8 cellular contexts compared by ENCODE assay signal in genomic region chr6:127518710-127519468, GRCh38.
DNase-seq lines count a peak whose midpoint lies in the region; ATAC-seq and TF ChIP-seq lines count a peak whose summit lies in the region.

Gene MTCL3, minus strand, starts transcription at chr6:127519335.

- peaks cover 72% of the 10 kb centered on the region for H3K27me3 ChIP-seq in RWPE2 (ENCODE audit: insufficient read depth, poor library complexity, severe bottlenecking)
- peaks cover 39% of the 10 kb centered on the region for H3K27me3 ChIP-seq in lower lobe of right lung (ENCODE audit: low read depth)

- ATAC-seq in RWPE2 (ENCODE audit: low read depth) (no peak), lower lobe of right lung (no peak)
- ATAC-seq in stimulated activated naive CD8-positive, alpha-beta T cell treated with anti-CD3 and anti-CD28 coated beads, Interleukin-15, Interleukin-2, amounts not matched to agents 100 U/mL and 50 U/mL, for 24 hours: no peak

- intact Hi-C loops in lower lobe of right lung (cut with DNase I): no loop called here

- H3K4me1 ChIP-seq in RWPE2 (ENCODE audit: insufficient read depth, poor library complexity, severe bottlenecking) (no peaks in the 10 kb centered on the region), lower lobe of right lung (peaks cover 3% of the 10 kb centered on the region)

- H3K36me3 ChIP-seq in RWPE2 (ENCODE audit: low read depth) (no peaks in the 10 kb centered on the region), lower lobe of right lung (no peaks in the 10 kb centered on the region)

- peak; percentile 87 for DNase-seq in activated effector memory CD4-positive, alpha-beta T cell treated with anti-CD3 and anti-CD28 coated beads, Interleukin-2, amount 50 U/mL, for 16 hours
- no peak for DNase-seq in activated effector memory CD4-positive, alpha-beta T cell treated with Interleukin-2 at 50 U/mL for 16 hours
- DNase-seq in RWPE2 (ENCODE audit: low spot score) (peak; percentile 35), astrocyte of the spinal cord (ENCODE audit: low read depth, low spot score) (peak; percentile 81), lower lobe of right lung (no peak), cortex of kidney (lab: John Stamatoyannopoulos, UW) (no peak), KBM-7 (no peak)
- peak; percentile 51 for DNase-seq in stimulated activated naive CD8-positive, alpha-beta T cell treated with anti-CD3 and anti-CD28 coated beads, Interleukin-15, Interleukin-2, amounts not matched to agents 100 U/mL and 50 U/mL, for 24 hours

- H3K4me3 ChIP-seq in RWPE2 (ENCODE audit: severe bottlenecking): no peak within 1 kb of the TSS
- H3K4me3 ChIP-seq in astrocyte of the spinal cord (ENCODE audit: low read depth, low read length): peak within 1 kb of the TSS; percentile 55
- H3K4me3 ChIP-seq in lower lobe of right lung: peak within 1 kb of the TSS; percentile 34

- TF ChIP-seq CTCF in RWPE2 (IDR thresholded peaks at IDR 0.05; ENCODE audit: poor library complexity, severe bottlenecking): no peak
- TF ChIP-seq CTCF in astrocyte of the spinal cord (IDR thresholded peaks at IDR 0.05; ENCODE audit: low read depth, low read length): no peak
- TF ChIP-seq CTCF in lower lobe of right lung (IDR thresholded peaks at IDR 0.05): no peak

- in situ Hi-C loops in astrocyte of the spinal cord (cut with HindIII; ENCODE audit: low sequenced_read_pairs) (no loop called here), KBM-7 (cut with MboI; ENCODE audit: low pct_unique_long_range_greater_than_20kb, low sequenced_read_pairs) (no loop called here)

- no peak within 1 kb of the TSS for H3K27ac ChIP-seq in RWPE2 (ENCODE audit: poor library complexity, severe bottlenecking)
- no peak within 1 kb of the TSS for H3K27ac ChIP-seq in lower lobe of right lung

- H3K9me3 ChIP-seq in RWPE2 (ENCODE audit: severe bottlenecking) (no peaks in the 10 kb centered on the region), lower lobe of right lung (no peaks in the 10 kb centered on the region)

Comparison
In these comparisons a context has a peak if more than half of its experiments do, and no peak if none do; other contexts are left out.
1. DNase-seq: peak in activated effector memory CD4-positive, alpha-beta T cell treated with anti-CD3 and anti-CD28 coated beads, Interleukin-2, amount 50 U/mL, for 16 hours (single experiment), RWPE2 (single experiment), astrocyte of the spinal cord (single experiment) and stimulated activated naive CD8-positive, alpha-beta T cell treated with anti-CD3 and anti-CD28 coated beads, Interleukin-15, Interleukin-2, amounts not matched to agents 100 U/mL and 50 U/mL, for 24 hours (single experiment); none in activated effector memory CD4-positive, alpha-beta T cell treated with Interleukin-2 at 50 U/mL for 16 hours (single experiment), lower lobe of right lung (single experiment), cortex of kidney (single experiment) and KBM-7 (single experiment).